24 cellular contexts compared by ENCODE assay signal in the genomic region with DNA sequence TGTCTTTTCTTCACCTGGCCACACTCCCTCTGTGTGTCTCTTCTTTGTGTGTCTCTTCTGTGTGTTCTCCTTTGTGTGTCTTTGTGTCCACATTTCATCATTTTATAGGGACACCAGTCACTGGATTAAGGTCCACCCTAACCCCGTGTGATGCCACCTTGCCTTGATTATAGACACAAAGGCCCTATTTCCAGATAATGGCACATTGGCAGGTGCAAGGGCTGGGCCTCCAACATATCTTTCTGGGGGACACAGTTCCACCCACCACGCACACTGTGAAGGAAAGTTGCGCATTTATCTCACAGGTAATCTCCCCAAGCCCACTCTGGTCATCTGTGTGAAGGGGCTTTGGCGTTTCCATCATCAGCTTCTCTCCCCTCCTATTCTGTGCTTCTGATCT.
A peak's percentile ranks its signal among the peaks of the same experiment; 100 is the strongest.
DNase-seq lines count a peak whose midpoint lies in the region; ATAC-seq, FAIRE-seq and TF ChIP-seq lines count a peak whose summit lies in the region.
"Had no signal": no experiment of that assay in that cellular context is flagged by ENCODE, and none has a peak within 500 bp of the region (broad histone marks: within the 10 kb centered on the region; RNA-seq: fewer than 3 reads in every experiment).

No MANE protein-coding gene starts in this region.

- no peak overlapping the region for H4K91ac ChIP-seq in neuronal stem cell (ENCODE audit: low read depth, low read length, poor library complexity)

- peak overlapping the region; percentile 7 for H2AK5ac ChIP-seq in neuronal stem cell (ENCODE audit: low read depth, low read length)

- H3K36me3 Mint-ChIP-seq in MCF 10A (ENCODE audit: insufficient read depth, unreplicated experiment) = no peaks in the 10 kb centered on the region
- H3K36me3 Mint-ChIP-seq: CD8-positive, alpha-beta T cell had no signal

- no peak overlapping the region for H3K27ac ChIP-seq in right atrium auricular region
- no peak overlapping the region for H3K27ac ChIP-seq in neuronal stem cell (replicated peaks; ENCODE audit: low read length)
- H3K27ac ChIP-seq: 22Rv1; A549; BLaER1 treated with 17β-estradiol and CSF1 and Interleukin-3, amounts not matched to agents 10 nM and 100 nM; C4-2B had no signal

- H3K4ac ChIP-seq in neuronal stem cell (ENCODE audit: low read length) = no peak overlapping the region

- no CpG with 5 or more reads among the region's 4 CpGs for WGBS in neuronal stem cell (ENCODE audit: extremely low coverage in 2 of 2, insufficient read length in 2 of 2, insufficient replicate concordance in 1 of 2), 2 donors

- no peak overlapping the region for H2BK120ac ChIP-seq in neuronal stem cell (ENCODE audit: low read depth, low read length)

- H3K4me2 ChIP-seq in neuronal stem cell (ENCODE audit: insufficient read depth, low read length, poor library complexity, severe bottlenecking) = no peak overlapping the region
- H3K4me2 ChIP-seq: A549; BLaER1 treated with 17β-estradiol and CSF1 and Interleukin-3, amounts not matched to agents 10 nM and 100 nM had no signal

- no peak overlapping the region for H2AFZ ChIP-seq in neuronal stem cell (ENCODE audit: low read length)

- H3K23ac ChIP-seq in neuronal stem cell (ENCODE audit: low read depth, low read length, poor library complexity) = no peak overlapping the region

- H3K36me3 ChIP-seq in right atrium auricular region = no peaks in the 10 kb centered on the region
- no peaks in the 10 kb centered on the region for H3K36me3 ChIP-seq in neuronal stem cell (replicated peaks in 1 of 2; ENCODE audit: control insufficient read depth in 2 of 2, insufficient read depth in 2 of 2, low read length in 2 of 2)
- H3K36me3 ChIP-seq: BLaER1 treated with 17β-estradiol and CSF1 and Interleukin-3, amounts not matched to agents 10 nM and 100 nM had no signal

- no peak overlapping the region for H2BK15ac ChIP-seq in neuronal stem cell (ENCODE audit: low read length)

- POLR2A ChIA-PET in MCF 10A (lab: Yijun Ruan, JAX) = no interaction called here

- BruUV-seq in MCF 10A (replicated peaks; lab: Mats Ljungman, UMichigan) = no TSS peak

- no peak overlapping the region for H3K14ac ChIP-seq in neuronal stem cell (ENCODE audit: low read length)

- no peak overlapping the region for H2BK12ac ChIP-seq in neuronal stem cell (ENCODE audit: low read length)

- no peak overlapping the region for H3K9ac ChIP-seq in neuronal stem cell (ENCODE audit: low read depth, low read length, poor library complexity)
- H3K9ac ChIP-seq: BLaER1 treated with 17β-estradiol and CSF1 and Interleukin-3, amounts not matched to agents 10 nM and 100 nM had no signal

- H3K27ac Mint-ChIP-seq in MCF 10A (ENCODE audit: low read depth, unreplicated experiment) = no peak overlapping the region
- H3K27ac Mint-ChIP-seq: B cell; CD4-positive, alpha-beta T cell; CD8-positive, alpha-beta T cell had no signal

- intact Hi-C loops in left ventricle myocardium superior (cut with micrococcal nuclease) (no loop called here), posterior vena cava (cut with DNase I) (no loop called here), MCF 10A (cut with micrococcal nuclease) (no loop called here)

- H3K4me1 Mint-ChIP-seq in MCF 10A (ENCODE audit: insufficient read depth, unreplicated experiment) = no peaks in the 10 kb centered on the region
- H3K4me1 Mint-ChIP-seq: B cell had no signal

- no peak for FAIRE-seq in urothelium cell line (lab: Jason Lieb, UNC)
- FAIRE-seq: A549, D721Med, G401.6, GM12891, GM19239 had no signal

- H3K27me3 ChIP-seq in right atrium auricular region (no peaks in the 10 kb centered on the region), neuronal stem cell (ENCODE audit: control insufficient read depth in 3 of 3, insufficient read depth in 3 of 3, low read depth in 1 of 3, low read length in 3 of 3) (no peaks in the 10 kb centered on the region)
- H3K27me3 ChIP-seq: BLaER1 treated with 17β-estradiol and CSF1 and Interleukin-3, amounts not matched to agents 10 nM and 100 nM had no signal

- H3K4me1 ChIP-seq in right atrium auricular region = no peaks in the 10 kb centered on the region
- peaks cover 0 to 2% of the 10 kb centered on the region in 2 donors for H3K4me1 ChIP-seq in neuronal stem cell (ENCODE audit: control insufficient read depth in 2 of 2, insufficient read depth in 1 of 2, low read depth in 1 of 2, low read length in 2 of 2)
- H3K4me1 ChIP-seq: A549; BLaER1 treated with 17β-estradiol and CSF1 and Interleukin-3, amounts not matched to agents 10 nM and 100 nM; Caco-2 had no signal

- H3K9me3 Mint-ChIP-seq in MCF 10A (ENCODE audit: unreplicated experiment) = no peaks in the 10 kb centered on the region

- no peak for ATAC-seq in left ventricle myocardium superior
- ATAC-seq: A549; CD8-positive, alpha-beta T cell had no signal

- H4K8ac ChIP-seq in neuronal stem cell (ENCODE audit: low read depth, low read length) = no peak overlapping the region

- DNase-seq in right atrium auricular region (ENCODE audit: low spot score) = peak; percentile 47
- no peak for DNase-seq in left ventricle myocardium superior
- no peak for DNase-seq in neuronal stem cell (ENCODE audit: low spot score)
- peak; percentile 32 for DNase-seq in posterior vena cava (ENCODE audit: low spot score)
- peak; percentile 20 for DNase-seq in ureter (ENCODE audit: low spot score)
- no peak for DNase-seq in H4 (ENCODE audit: low spot score)
- DNase-seq in MCF 10A (ENCODE audit: unreplicated experiment) = no peak
- no peak for DNase-seq in urothelium cell line (ENCODE audit: low spot score)
- DNase-seq: AML-193; Caco-2; Calu3; CD4-positive, alpha-beta T cell; CD8-positive, alpha-beta T cell; DMS79 treated with DMSO at 0.1 percent for 48 hours; GF-D8 had no signal

- H2BK5ac ChIP-seq in neuronal stem cell (ENCODE audit: low read length) = no peak overlapping the region

- H3K4me3 ChIP-seq in right atrium auricular region (no peak overlapping the region), neuronal stem cell (ENCODE audit: low read length in 2 of 2) (no peak overlapping the region)
- H3K4me3 ChIP-seq: A549; BLaER1 treated with 17β-estradiol and CSF1 and Interleukin-3, amounts not matched to agents 10 nM and 100 nM had no signal

- CTCF ChIA-PET in MCF 10A (lab: Yijun Ruan, JAX) = no interaction called here

- H3K9me3 ChIP-seq in right atrium auricular region (no peaks in the 10 kb centered on the region), neuronal stem cell (replicated peaks in 1 of 2; ENCODE audit: control insufficient read depth in 2 of 2, insufficient read depth in 1 of 2, low read depth in 1 of 2, low read length in 2 of 2) (peaks cover 0 to 2% of the 10 kb centered on the region in 2 donors)
- H3K9me3 ChIP-seq: A549, Caco-2 had no signal

- TF ChIP-seq CTCF in right atrium auricular region (IDR thresholded peaks at IDR 0.05) (no peak), MCF 10A (IDR thresholded peaks at IDR 0.05; ENCODE audit: unreplicated experiment) (no peak)

- peak overlapping the region; percentile 49 for H3K18ac ChIP-seq in neuronal stem cell (ENCODE audit: low read length)

- no peaks in the 10 kb centered on the region for H3K79me1 ChIP-seq in neuronal stem cell (ENCODE audit: low read depth, low read length)

- no peak overlapping the region for H3K4me3 Mint-ChIP-seq in MCF 10A (ENCODE audit: unreplicated experiment)
- H3K4me3 Mint-ChIP-seq: B cell; CD4-positive, alpha-beta T cell; CD8-positive, alpha-beta T cell had no signal

- no peaks in the 10 kb centered on the region for H3K27me3 Mint-ChIP-seq in MCF 10A (ENCODE audit: insufficient read depth, unreplicated experiment)
- H3K27me3 Mint-ChIP-seq: B cell; CD4-positive, alpha-beta T cell had no signal

Comparison
In these comparisons a context has a peak if more than half of its experiments do, and no peak if none do; other contexts are left out.
1. DNase-seq: peak in right atrium auricular region (single experiment), posterior vena cava (single experiment) and ureter (single experiment); none in left ventricle myocardium superior (single experiment), neuronal stem cell (single experiment), H4 (single experiment), MCF 10A (single experiment) and urothelium cell line (single experiment).